Comparison of ENCODE assay signal across 17 cellular contexts in genomic region chr5:151168602-151169344, GRCh38. TPM values are rescaled to one million over a fixed set of nuclear protein-coding genes. Genes with fewer than 3 reads are reported as not detected.
DNase-seq lines count a peak whose midpoint lies in the region; ATAC-seq and TF ChIP-seq lines count a peak whose summit lies in the region.
"Had no signal": no experiment of that assay in that cellular context is flagged by ENCODE, and none has a peak within 500 bp of the region (broad histone marks: within the 10 kb centered on the region; RNA-seq: fewer than 3 reads in every experiment).

No MANE protein-coding gene starts in this region.

- H3K9me3 ChIP-seq in CD4-positive, alpha-beta T cell (ENCODE audit: control insufficient read depth, low read length) = no peaks in the 10 kb centered on the region

- peak overlapping the region; percentile 42 for H3K27ac Mint-ChIP-seq in CD4-positive, alpha-beta T cell
- H3K27ac Mint-ChIP-seq in GM23338 (peak overlapping the region; percentile 46; the same call in 1 of the 2 replicates), glutamatergic neuron (ENCODE audit: unreplicated experiment) (peak overlapping the region; percentile 50)
- peak overlapping the region; percentile 83 for H3K27ac Mint-ChIP-seq in stimulated activated effector memory CD8-positive, alpha-beta T cell treated with anti-CD3 and anti-CD28 coated beads, Interleukin-12 subunit alpha, Interleukin-12 subunit beta, amount 100 ng/mL, for 72 hours

- no peaks in the 10 kb centered on the region for H3K9me2 ChIP-seq in GM23338 (ENCODE audit: insufficient read depth)

- H3K9me3 Mint-ChIP-seq in CD4-positive, alpha-beta T cell = no peaks in the 10 kb centered on the region
- H3K9me3 Mint-ChIP-seq in GM23338 (no peaks in the 10 kb centered on the region; the same call in 1 of the 3 replicates), glutamatergic neuron (ENCODE audit: unreplicated experiment) (no peaks in the 10 kb centered on the region)
- no peaks in the 10 kb centered on the region for H3K9me3 Mint-ChIP-seq in stimulated activated effector memory CD8-positive, alpha-beta T cell treated with anti-CD3 and anti-CD28 coated beads, Interleukin-12 subunit alpha, Interleukin-12 subunit beta, amount 100 ng/mL, for 72 hours
- H3K9me3 Mint-ChIP-seq: CD8-positive, alpha-beta memory T cell; IgD-negative memory B cell had no signal

- H3K4me1 Mint-ChIP-seq in CD4-positive, alpha-beta T cell (ENCODE audit: low read depth) = peaks cover 33% of the 10 kb centered on the region
- peaks cover 9% of the 10 kb centered on the region; the same call in 2 of the 3 replicates for H3K4me1 Mint-ChIP-seq in GM23338
- H3K4me1 Mint-ChIP-seq in glutamatergic neuron (ENCODE audit: low read depth, unreplicated experiment) = no peaks in the 10 kb centered on the region
- peaks cover 29% of the 10 kb centered on the region for H3K4me1 Mint-ChIP-seq in stimulated activated effector memory CD8-positive, alpha-beta T cell treated with anti-CD3 and anti-CD28 coated beads, Interleukin-12 subunit alpha, Interleukin-12 subunit beta, amount 100 ng/mL, for 72 hours

- H3K27ac ChIP-seq in CD4-positive, alpha-beta T cell (ENCODE audit: low read depth, low read length) = no peak overlapping the region
- H3K27ac ChIP-seq in GM23338 (ENCODE audit: low read depth) = no peak overlapping the region

- CTCF ChIA-PET in CD4-positive, alpha-beta T cell (lab: Charles Lee) = interaction anchor here (11.2 kb wide), 1 partner anchor 43 kb away, joined by 151 read pairs; no protein-coding TSS in a partner anchor

- H4K20me1 ChIP-seq in GM23338 (replicated peaks; ENCODE audit: insufficient read depth) = no peaks in the 10 kb centered on the region

- H3K4me1 ChIP-seq in GM23338 (ENCODE audit: insufficient read depth) = no peaks in the 10 kb centered on the region

- no peaks in the 10 kb centered on the region for H3F3A ChIP-seq in GM23338 (replicated peaks; ENCODE audit: low read depth)

- POLR2A ChIA-PET in CD4-positive, alpha-beta T cell (lab: Charles Lee) = no interaction called here

- DNase-seq in CD4-positive, alpha-beta T cell = peak in 1 of 10 experiments; percentile 19
- DNase-seq in GM23338 (ENCODE audit: low spot score) = no peak
- DNase-seq in glutamatergic neuron = no peak
- no peak for DNase-seq in stimulated activated effector memory CD8-positive, alpha-beta T cell treated with anti-CD3 and anti-CD28 coated beads, Interleukin-12 subunit alpha, Interleukin-12 subunit beta, amount 100 ng/mL, for 72 hours (ENCODE audit: low spot score in 2 of 2)
- no peak for DNase-seq in NCI-H748 (lab: John Stamatoyannopoulos, UW; ENCODE audit: unreplicated experiment)
- DNase-seq in SKM-1 (lab: John Stamatoyannopoulos, UW; ENCODE audit: unreplicated experiment) = no peak
- DNase-seq: CD8-positive, alpha-beta memory T cell; DMS79; MV-4-11; NCI-H1417; NCI-H187 treated with DMSO at 0.1 percent for 48 hours; NCI-H345; NCI-H526 treated with DMSO at 0.1 percent for 48 hours; NK-92 treated with Interleukin-12 subunit alpha and Interleukin-12 subunit beta, amount 100 ng/mL, for 24 hours; RPMI8226 had no signal

- H3K4me3 Mint-ChIP-seq in CD4-positive, alpha-beta T cell = no peak overlapping the region
- no peak overlapping the region for H3K4me3 Mint-ChIP-seq in GM23338
- H3K4me3 Mint-ChIP-seq in glutamatergic neuron (ENCODE audit: unreplicated experiment) = no peak overlapping the region
- no peak overlapping the region for H3K4me3 Mint-ChIP-seq in stimulated activated effector memory CD8-positive, alpha-beta T cell treated with anti-CD3 and anti-CD28 coated beads, Interleukin-12 subunit alpha, Interleukin-12 subunit beta, amount 100 ng/mL, for 72 hours
- H3K4me3 Mint-ChIP-seq: CD8-positive, alpha-beta memory T cell had no signal

- H3K27me3 ChIP-seq in CD4-positive, alpha-beta T cell (ENCODE audit: control insufficient read depth, insufficient read depth, low read length) = no peaks in the 10 kb centered on the region
- H3K27me3 ChIP-seq in GM23338 (ENCODE audit: insufficient read depth) = no peaks in the 10 kb centered on the region

- H3K36me3 ChIP-seq in GM23338 (ENCODE audit: insufficient read depth) = no peaks in the 10 kb centered on the region

- no peak for ATAC-seq in CD4-positive, alpha-beta T cell (ENCODE audit: poor library complexity)
- no peak for ATAC-seq in GM23338
- ATAC-seq in stimulated activated effector memory CD8-positive, alpha-beta T cell treated with anti-CD3 and anti-CD28 coated beads, Interleukin-12 subunit alpha, Interleukin-12 subunit beta, amount 100 ng/mL, for 72 hours = no peak
- no peak for ATAC-seq in GM21360 (IDR thresholded peaks at IDR 0.05; ENCODE audit: unreplicated experiment)

- no peak overlapping the region for H3K4me3 ChIP-seq in GM23338

- H3K79me2 ChIP-seq in GM23338 (replicated peaks; ENCODE audit: insufficient read depth) = no peaks in the 10 kb centered on the region

- H2AFZ ChIP-seq in GM23338 = peak overlapping the region; percentile 83

- intact Hi-C loops in CD4-positive, alpha-beta T cell (cut with DNase I, micrococcal nuclease) = loop anchor here in 1 of 2 experiments (5.0 kb wide), 1 partner anchor 39 kb away; no protein-coding TSS in a partner anchor

- no peaks in the 10 kb centered on the region for H3K36me3 Mint-ChIP-seq in CD4-positive, alpha-beta T cell (ENCODE audit: low read depth)
- no peaks in the 10 kb centered on the region for H3K36me3 Mint-ChIP-seq in GM23338 (ENCODE audit: low read depth)
- H3K36me3 Mint-ChIP-seq in glutamatergic neuron (ENCODE audit: unreplicated experiment) = no peaks in the 10 kb centered on the region
- H3K36me3 Mint-ChIP-seq in stimulated activated effector memory CD8-positive, alpha-beta T cell treated with anti-CD3 and anti-CD28 coated beads, Interleukin-12 subunit alpha, Interleukin-12 subunit beta, amount 100 ng/mL, for 72 hours = peaks cover 7% of the 10 kb centered on the region
- H3K36me3 Mint-ChIP-seq: CD8-positive, alpha-beta memory T cell; IgD-negative memory B cell had no signal

- no peak overlapping the region for H3K4me2 ChIP-seq in GM23338

- TF ChIP-seq CTCF in CD4-positive, alpha-beta T cell (IDR thresholded peaks at IDR 0.05) = no peak
- TF ChIP-seq CTCF in GM23338 (conservative IDR thresholded peaks at IDR 0.05; ENCODE audit: low read depth in 2 of 2) = no peak
- no peak for TF ChIP-seq CTCF in glutamatergic neuron (IDR thresholded peaks at IDR 0.05; ENCODE audit: partially characterized antibody, unreplicated experiment)

- no peaks in the 10 kb centered on the region for H3K27me3 Mint-ChIP-seq in CD4-positive, alpha-beta T cell
- H3K27me3 Mint-ChIP-seq in GM23338 (ENCODE audit: insufficient read depth, low read depth, poor library complexity) (no peaks in the 10 kb centered on the region), glutamatergic neuron (ENCODE audit: unreplicated experiment) (no peaks in the 10 kb centered on the region)
- H3K27me3 Mint-ChIP-seq: CD8-positive, alpha-beta memory T cell; IgD-negative memory B cell had no signal

TF ChIP-seq in GM23338, 12 proteins besides CTCF, POLR2A, EP300 and RAD21 (continues in another document):
- TF ChIP-seq JUNB (IDR thresholded peaks at IDR 0.05; ENCODE audit: unreplicated experiment) (no peak), POLR2AphosphoS5 (IDR thresholded peaks at IDR 0.05; ENCODE audit: low read depth) (no peak), CREB1 (CRISPR knock-in tag; IDR thresholded peaks at IDR 0.05; ENCODE audit: low read depth) (no peak), ZNF114 (CRISPR knock-in tag; IDR thresholded peaks at IDR 0.05) (no peak), EZH2phosphoT487 (IDR thresholded peaks at IDR 0.05; ENCODE audit: unreplicated experiment) (no peak), NANOG (IDR thresholded peaks at IDR 0.05; ENCODE audit: borderline replicate concordance) (no peak), REST (IDR thresholded peaks at IDR 0.05; ENCODE audit: unreplicated experiment) (no peak)
- TF ChIP-seq, protein P1, sequence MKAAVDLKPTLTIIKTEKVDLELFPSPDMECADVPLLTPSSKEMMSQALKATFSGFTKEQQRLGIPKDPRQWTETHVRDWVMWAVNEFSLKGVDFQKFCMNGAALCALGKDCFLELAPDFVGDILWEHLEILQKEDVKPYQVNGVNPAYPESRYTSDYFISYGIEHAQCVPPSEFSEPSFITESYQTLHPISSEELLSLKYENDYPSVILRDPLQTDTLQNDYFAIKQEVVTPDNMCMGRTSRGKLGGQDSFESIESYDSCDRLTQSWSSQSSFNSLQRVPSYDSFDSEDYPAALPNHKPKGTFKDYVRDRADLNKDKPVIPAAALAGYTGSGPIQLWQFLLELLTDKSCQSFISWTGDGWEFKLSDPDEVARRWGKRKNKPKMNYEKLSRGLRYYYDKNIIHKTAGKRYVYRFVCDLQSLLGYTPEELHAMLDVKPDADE (IDR thresholded peaks at IDR 0.05) = no peak

RNA-seq across cellular contexts. Expression of gene ANXA6, which starts 11.2 kb away (rescaled TPM):
- total RNA-seq in CD4-positive, alpha-beta T cell = 100 to 1,000 TPM; 108 to 130 TPM
- total RNA-seq in GM23338 (2014; rRNA removed; shearing (Covaris generic)) = 87.4 and 110 TPM in 2 replicates
- 26.5 and 30.2 TPM in 2 replicates for polyA plus RNA-seq in GM23338 (2016; fragmentation: Nextera tagmentation; extraction: Ambion mirVana)
- total RNA-seq in glutamatergic neuron (ENCODE audit: unreplicated experiment) = 143 TPM

RNA-seq across cellular contexts. Expression of gene CCDC69, which starts 55.1 kb away (rescaled TPM):
- 10 to 100 TPM; 68.0 to 68.9 TPM for total RNA-seq in CD4-positive, alpha-beta T cell
- 5.3 and 6.6 TPM in 2 replicates for total RNA-seq in GM23338 (2014; rRNA removed; shearing (Covaris generic))
- 2.7 and 3.0 TPM in 2 replicates for polyA plus RNA-seq in GM23338 (2016; fragmentation: Nextera tagmentation; extraction: Ambion mirVana)
- total RNA-seq in glutamatergic neuron (ENCODE audit: unreplicated experiment) = 2.0 TPM
